ENCODE assay signal across 22 cellular contexts in genomic region chr7:100465299-100465698, GRCh38. TPM values are rescaled to one million over a fixed set of nuclear protein-coding genes. Genes with fewer than 3 reads are reported as not detected.
A peak's percentile ranks its signal among the peaks of the same experiment; 100 is the strongest.
DNase-seq lines count a peak whose midpoint lies in the region; ATAC-seq, FAIRE-seq and TF ChIP-seq lines count a peak whose summit lies in the region.
"Had no signal": no experiment of that assay in that cellular context is flagged by ENCODE, and none has a peak within 500 bp of the region (broad histone marks: within the 10 kb centered on the region; RNA-seq: fewer than 3 reads in every experiment).

No MANE protein-coding gene starts in this region.

- no peak for TF ChIP-seq EP300 in transverse colon (IDR thresholded peaks at IDR 0.05; ENCODE audit: low read depth)

- peaks cover 11 to 25% (median 15%) of the 10 kb centered on the region in 4 donors for H3K4me1 ChIP-seq in transverse colon
- H3K4me1 ChIP-seq: HAP-1 had no signal

- H3K27ac ChIP-seq in AG04450 (ENCODE audit: low read depth, low read length), result peak overlapping the region; percentile 21
- peak overlapping the region; percentile 60 for H3K27ac ChIP-seq in cingulate gyrus (ENCODE audit: low read depth, low read length)
- H3K27ac ChIP-seq in transverse colon, result peak overlapping the region in 2 of 4 donors; percentile 62 to 65

- in situ Hi-C loops in transverse colon (cut with MboI; ENCODE audit: low pct_ligation_motif_present in 1 of 4, low pct_unique_long_range_greater_than_20kb in 1 of 4, low sequenced_read_pairs in 3 of 4), result loop anchor here (10.0 to 25.0 kb wide), 3 partner anchors 222 to 247 kb away; partner anchors contain the start of genes GIGYF1 (in 3 of the 4), EPO (in 1 of the 4) and POP7 (in 1 of the 4)

- POLR2A ChIA-PET in AG04450 (lab: Yijun Ruan, JAX), result interaction anchor here (0.7 to 1.3 kb wide), 7 partner anchors 9 to 121 kb away, joined by 3 to 5 read pairs (median 3); partner anchors contain the start of genes FBXO24 and LRCH4

- H3K27me3 ChIP-seq in AG04450 (ENCODE audit: control insufficient read depth, insufficient read depth, low read length) (no peaks in the 10 kb centered on the region), transverse colon (no peaks in the 10 kb centered on the region)

- TF ChIP-seq CTCF in AG04450 (IDR thresholded peaks at IDR 0.05; ENCODE audit: low read depth, low read length) (no peak), nephron (IDR thresholded peaks at IDR 0.05; ENCODE audit: unreplicated experiment in 3 of 3) (no peak), transverse colon (IDR thresholded peaks at IDR 0.05) (no peak)

- no peaks in the 10 kb centered on the region for H3K9me3 Mint-ChIP-seq in nephron
- H3K9me3 Mint-ChIP-seq: endodermal cell; natural killer cell; stimulated activated memory B cell treated with anti-CD40 and anti-IgM and Interleukin-4, amounts not matched to agents 10 μg/mL and 1 μg/mL and 100 μg/mL, for 72 hours had no signal

- peaks cover 9% of the 10 kb centered on the region for H3K36me3 Mint-ChIP-seq in nephron (ENCODE audit: low read depth)
- H3K36me3 Mint-ChIP-seq: natural killer cell had no signal

- TF ChIP-seq POLR2A in H54 (IDR thresholded peaks at IDR 0.05; ENCODE audit: low read depth, low read length), result no peak
- TF ChIP-seq POLR2A in transverse colon (IDR thresholded peaks at IDR 0.05), result no peak

- peak; percentile 38 for FAIRE-seq in H54 (lab: Jason Lieb, UNC)

- H3K9me3 ChIP-seq in AG04450 (ENCODE audit: control insufficient read depth, insufficient read depth, low read length) (no peaks in the 10 kb centered on the region), transverse colon (no peaks in the 10 kb centered on the region)
- H3K9me3 ChIP-seq: HAP-1 had no signal

- 74% methylated on average over 8 of the region's 8 CpGs; no CpG with 5 or more reads in 1 of the 2 donors for WGBS in transverse colon (ENCODE audit: low coverage in 1 of 2), 2 donors

- H3K27ac Mint-ChIP-seq in nephron, result peak overlapping the region in 2 of 3 experiments; percentile 54 to 77
- H3K27ac Mint-ChIP-seq: endodermal cell; stimulated activated memory B cell treated with anti-CD40 and anti-IgM and Interleukin-4, amounts not matched to agents 10 μg/mL and 1 μg/mL and 100 μg/mL, for 72 hours had no signal

- peak overlapping the region in 1 of 3 experiments; percentile 40 for H3K4me3 Mint-ChIP-seq in nephron
- H3K4me3 Mint-ChIP-seq: endodermal cell; natural killer cell; stimulated activated memory B cell treated with anti-CD40 and anti-IgM and Interleukin-4, amounts not matched to agents 10 μg/mL and 1 μg/mL and 100 μg/mL, for 72 hours had no signal

- CTCF ChIA-PET in AG04450 (lab: Charles Lee), result interaction anchor here (0.7 to 4.7 kb wide), 15 partner anchors 9 to 387 kb away, joined by 3 to 39 read pairs (median 5); partner anchors contain the start of genes MOSPD3, NYAP1 and SLC12A9

- H3K4me1 Mint-ChIP-seq in nephron, result peaks cover 22% of the 10 kb centered on the region
- H3K4me1 Mint-ChIP-seq: endodermal cell had no signal

- peaks cover 0 to 12% (median 0%) of the 10 kb centered on the region in 4 donors for H3K36me3 ChIP-seq in transverse colon
- H3K36me3 ChIP-seq: HAP-1 had no signal

- intact Hi-C loops in transverse colon (cut with DNase I; ENCODE audit: low total_unique reads), result loop anchor here (5.0 kb wide), 1 partner anchor 97 kb away; no protein-coding TSS in a partner anchor

- ATAC-seq in HG02840 (IDR thresholded peaks at IDR 0.05; ENCODE audit: low FRiP score, unreplicated experiment), result no peak
- ATAC-seq: stimulated activated memory B cell treated with anti-CD40 and anti-IgM and Interleukin-4, amounts not matched to agents 10 μg/mL and 1 μg/mL and 100 μg/mL, for 72 hours had no signal

- no peaks in the 10 kb centered on the region for H3K27me3 Mint-ChIP-seq in nephron (ENCODE audit: low read depth)
- H3K27me3 Mint-ChIP-seq: stimulated activated memory B cell treated with anti-CD40 and anti-IgM and Interleukin-4, amounts not matched to agents 10 μg/mL and 1 μg/mL and 100 μg/mL, for 72 hours had no signal

- DNase-seq in AG04450 (ENCODE audit: low read depth, low spot score) (no peak), H54 (ENCODE audit: insufficient read length, low spot score) (no peak), iPS-NIHi11 (ENCODE audit: low spot score) (no peak), transverse colon (no peak)
- DNase-seq in activated T-cell treated with anti-CD3 and anti-CD28 coated beads, Interleukin-2, amount 50 U/mL, for 48 hours, result no peak
- DNase-seq: activated CD4-positive, CD25-positive, alpha-beta regulatory T cell treated with anti-CD3 and anti-CD28 coated beads, Interleukin-2, amount 50 U/mL, for 72 hours; activated CD8-positive, alpha-beta memory T cell treated with anti-CD3 and anti-CD28 coated beads, Interleukin-2, amount 50 U/mL, for 48 hours; activated naive CD4-positive, alpha-beta T cell treated with Interleukin-2 at 50 U/mL for 16 hours; AML-193; MM.1S; natural killer cell; NCI-H187; stimulated activated CD4-positive, alpha-beta T cell treated with anti-CD3 and anti-CD28 coated beads, Interleukin-12 subunit alpha, Interleukin-12 subunit beta, amount 100 ng/mL, for 4 hours; T-helper 2 cell had no signal

- H3K4me3 ChIP-seq in AG04450 (ENCODE audit: low read depth, low read length) (no peak overlapping the region), transverse colon (no peak overlapping the region)
- H3K4me3 ChIP-seq: HAP-1, lung had no signal

RNA-seq across cellular contexts. Expression of gene SPACDR, which starts 1.2 kb away (rescaled TPM):
- polyA plus RNA-seq in AG04450 (2011; rRNA removed), result 0.76 and 1.3 TPM in 2 replicates
- 0.32 and 0.43 TPM in 2 replicates for polyA minus RNA-seq in AG04450 (2011; rRNA and poly(A)+ RNA removed)
- total RNA-seq in transverse colon, result not detected
- total RNA-seq: fibroblast of villous mesenchyme had no signal

RNA-seq across cellular contexts. Expression of gene TSC22D4, which starts 13.7 kb away (rescaled TPM):
- polyA plus RNA-seq in AG04450 (2011; rRNA removed), result 10.2 and 11.3 TPM in 2 replicates
- polyA minus RNA-seq in AG04450 (2011; rRNA and poly(A)+ RNA removed), result 9.5 and 10.8 TPM in 2 replicates
- 100 to 1,000 TPM in 1 of 4 donors, 10 to 100 TPM in 3; 41.6 to 101 (median 67.6) TPM for total RNA-seq in transverse colon

RNA-seq across cellular contexts. Expression of gene NYAP1, which starts 18.4 kb away (rescaled TPM):
- polyA plus RNA-seq in AG04450 (2011; rRNA removed), result 0.35 and 0.38 TPM in 2 replicates
- 0.14 and 0.17 TPM in 2 replicates for polyA minus RNA-seq in AG04450 (2011; rRNA and poly(A)+ RNA removed)
- total RNA-seq in transverse colon, result 1 to 10 TPM in 1 of 4 donors, under 1 TPM in 1, not detected in 2; 0.41 to 1.4 TPM

RNA-seq across cellular contexts. Expression of gene PPP1R35, which starts 29.0 kb away (rescaled TPM):
- polyA plus RNA-seq in AG04450 (2011; rRNA removed), result 7.5 and 11.8 TPM in 2 replicates
- polyA minus RNA-seq in AG04450 (2011; rRNA and poly(A)+ RNA removed), result 6.5 and 8.6 TPM in 2 replicates
- total RNA-seq in transverse colon, result 10 to 100 TPM; 17.1 to 98.4 (median 37.2) TPM

RNA-seq across cellular contexts. Expression of gene MEPCE, which starts 35.7 kb away (rescaled TPM):
- polyA plus RNA-seq in AG04450 (2011; rRNA removed), result 9.1 and 10.1 TPM in 2 replicates
- 15.6 and 19.4 TPM in 2 replicates for polyA minus RNA-seq in AG04450 (2011; rRNA and poly(A)+ RNA removed)
- 10 to 100 TPM; 25.9 to 41.9 (median 30.5) TPM for total RNA-seq in transverse colon
